ENCODE assay signal across 13 cellular contexts in the genomic region with DNA sequence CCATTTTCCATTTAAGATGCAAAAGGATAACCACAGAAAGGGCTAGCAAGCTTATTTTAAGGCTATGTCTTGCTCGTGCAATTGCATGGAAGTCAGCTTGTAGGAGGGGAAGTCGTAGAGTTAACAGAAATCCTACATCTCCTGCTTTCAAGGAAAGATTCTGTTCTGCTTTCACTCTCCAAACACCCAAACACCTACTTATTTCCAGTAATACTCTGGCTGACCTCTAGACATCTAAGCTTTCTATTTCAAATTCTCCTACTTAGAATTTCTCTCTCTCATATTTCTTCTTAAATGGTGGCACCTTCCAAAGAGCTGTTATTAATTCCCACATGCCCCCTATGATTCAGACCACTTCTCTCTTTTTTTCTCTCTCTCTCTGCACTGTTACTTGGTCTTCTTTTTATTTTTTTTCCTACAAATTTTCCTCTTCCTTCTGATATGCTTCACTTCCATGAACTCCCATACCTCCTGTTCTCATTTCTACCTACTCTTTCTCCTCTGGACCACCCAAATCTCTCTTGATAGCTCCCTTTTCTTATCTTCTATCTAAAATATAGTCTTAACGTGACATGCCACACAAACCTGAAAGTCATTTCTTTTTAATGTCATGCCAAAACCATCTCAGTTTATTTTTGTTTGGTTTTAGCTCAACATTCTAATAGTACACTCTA.
DNase-seq lines count a peak whose midpoint lies in the region; ATAC-seq and TF ChIP-seq lines count a peak whose summit lies in the region.
"Had no signal": no experiment of that assay in that cellular context is flagged by ENCODE, and none has a peak within 500 bp of the region (broad histone marks: within the 10 kb centered on the region; RNA-seq: fewer than 3 reads in every experiment).

No MANE protein-coding gene starts in this region.

- no peaks in the 10 kb centered on the region for H3K27me3 ChIP-seq in upper lobe of right lung
- H3K27me3 ChIP-seq: BLaER1, spleen had no signal

- peak; percentile 11 for DNase-seq in stimulated activated CD4-positive, alpha-beta T cell treated with anti-CD3 and anti-CD28 coated beads, Interleukin-4, amount 100 ng/mL, for 24 hours
- DNase-seq in stimulated activated CD4-positive, alpha-beta T cell treated with anti-CD3 and anti-CD28 coated beads, Interleukin-4, amount 100 ng/mL, for 1 hour, result no peak
- DNase-seq in SW480 (ENCODE audit: low spot score) (peak; percentile 37), epithelial cell of prostate (ENCODE audit: low read depth, low spot score) (no peak), upper lobe of right lung (no peak), left ventricle myocardium superior (no peak)
- DNase-seq: immature natural killer cell, NCI-H1694, spleen had no signal

- H3K36me3 ChIP-seq in upper lobe of right lung, result no peaks in the 10 kb centered on the region
- H3K36me3 ChIP-seq: BLaER1 had no signal

- H3K9me3 ChIP-seq in upper lobe of right lung, result no peaks in the 10 kb centered on the region
- H3K9me3 ChIP-seq: BLaER1 had no signal

- H3K27ac ChIP-seq in epithelial cell of prostate (peak overlapping the region; percentile 55), upper lobe of right lung (no peak overlapping the region)
- H3K27ac ChIP-seq: BLaER1, spleen had no signal

- peaks cover 12% of the 10 kb centered on the region for H3K4me1 ChIP-seq in upper lobe of right lung
- H3K4me1 ChIP-seq: BLaER1 had no signal

- TF ChIP-seq CTCF in upper lobe of right lung (IDR thresholded peaks at IDR 0.05), result no peak

- ATAC-seq in upper lobe of right lung, result peak; percentile 75
- no peak for ATAC-seq in HG03135 (IDR thresholded peaks at IDR 0.05; ENCODE audit: unreplicated experiment)
- ATAC-seq in esophagus mucosa, result no peak
- ATAC-seq in left ventricle myocardium superior, result no peak
- ATAC-seq: Panc1 had no signal

- intact Hi-C loops in upper lobe of right lung (cut with DNase I), result no loop called here
- intact Hi-C loops in left ventricle myocardium superior (cut with micrococcal nuclease), result no loop called here

- no peak overlapping the region for H3K4me3 ChIP-seq in upper lobe of right lung
- H3K4me3 ChIP-seq: BLaER1, spleen had no signal

Comparison
In these comparisons a context has a peak if more than half of its experiments do, and no peak if none do; other contexts are left out.
1. DNase-seq: peak in stimulated activated CD4-positive, alpha-beta T cell treated with anti-CD3 and anti-CD28 coated beads, Interleukin-4, amount 100 ng/mL, for 24 hours (single experiment) and SW480 (single experiment); none in stimulated activated CD4-positive, alpha-beta T cell treated with anti-CD3 and anti-CD28 coated beads, Interleukin-4, amount 100 ng/mL, for 1 hour (single experiment), epithelial cell of prostate (single experiment), upper lobe of right lung (single experiment) and left ventricle myocardium superior (single experiment).